Comparison of ENCODE assay signal across 15 cellular contexts in genomic region chr22:32800158-32800557, GRCh38. TPM values are rescaled to one million over a fixed set of nuclear protein-coding genes. Genes with fewer than 3 reads are reported as not detected.
A peak's percentile ranks its signal among the peaks of the same experiment; 100 is the strongest.
DNase-seq lines count a peak whose midpoint lies in the region; ATAC-seq and TF ChIP-seq lines count a peak whose summit lies in the region.
"Had no signal": no experiment of that assay in that cellular context is flagged by ENCODE, and none has a peak within 500 bp of the region (broad histone marks: within the 10 kb centered on the region; RNA-seq: fewer than 3 reads in every experiment).

No MANE protein-coding gene starts in this region.

- peaks cover 38% of the 10 kb centered on the region for H3K27me3 Mint-ChIP-seq in brain
- peaks cover 16% of the 10 kb centered on the region for H3K27me3 Mint-ChIP-seq in type B pancreatic cell

- H3K9me3 ChIP-seq in right cardiac atrium (ENCODE audit: control insufficient read depth, low read length), result no peaks in the 10 kb centered on the region
- H3K9me3 ChIP-seq: pancreas had no signal

- no peaks in the 10 kb centered on the region for H3K36me3 Mint-ChIP-seq in brain
- H3K36me3 Mint-ChIP-seq in type B pancreatic cell, result no peaks in the 10 kb centered on the region

- H3K4me1 Mint-ChIP-seq in brain (peaks cover 68% of the 10 kb centered on the region), type B pancreatic cell (ENCODE audit: unreplicated experiment) (peaks cover 45% of the 10 kb centered on the region)

- H3K27ac Mint-ChIP-seq in brain (peak overlapping the region in 1 of 5 experiments; percentile 89), type B pancreatic cell (no peak overlapping the region)

- WGBS in right cardiac atrium, result 48% methylated on average over 5 of the region's 5 CpGs

- H3K4me3 Mint-ChIP-seq in brain (peak overlapping the region in 3 of 5 experiments; percentile 34 to 83 (median 61)), type B pancreatic cell (peak overlapping the region; percentile 59)

- TF ChIP-seq CTCF in brain (conservative IDR thresholded peaks at IDR 0.05) (no peak), retinal pigment epithelial cell (conservative IDR thresholded peaks at IDR 0.05; ENCODE audit: low read depth, low read length) (no peak), type B pancreatic cell (conservative IDR thresholded peaks at IDR 0.05) (no peak)

- DNase-seq in right cardiac atrium (peak in 2 of 3 donors; percentile 62 to 72), retinal pigment epithelial cell (ENCODE audit: low read depth) (no peak), type B pancreatic cell (ENCODE audit: extremely low spot score, unreplicated experiment) (no peak), NCI-H2107 treated with DMSO at 0.1 percent for 48 hours (lab: John Stamatoyannopoulos, UW; ENCODE audit: unreplicated experiment) (no peak)
- DNase-seq: activated CD4-positive, alpha-beta T cell treated with anti-CD3 and anti-CD28 coated beads for 48 hours; COR-L47; dermis blood vessel endothelial cell; EL; NCI-H1105; NCI-H510A treated with DMSO at 0.1 percent for 48 hours; pancreas; small intestine had no signal

- no peak overlapping the region for H3K4me3 ChIP-seq in right cardiac atrium (ENCODE audit: low read length)
- H3K4me3 ChIP-seq in retinal pigment epithelial cell (ENCODE audit: low read length), result peak overlapping the region; percentile 51
- H3K4me3 ChIP-seq: pancreas had no signal

- peak overlapping the region; percentile 14 for H3K27ac ChIP-seq in right cardiac atrium (ENCODE audit: low read length)
- H3K27ac ChIP-seq: pancreas had no signal

- H3K4me1 ChIP-seq in right cardiac atrium (ENCODE audit: control insufficient read depth, insufficient read depth, low read length), result peaks cover 8% of the 10 kb centered on the region

- intact Hi-C loops in right cardiac atrium (cut with DNase I), result loop anchor here (5.0 to 10.0 kb wide), 6 partner anchors 52 to 195 kb away; no protein-coding TSS in a partner anchor

- H3K9me3 Mint-ChIP-seq in brain (peaks cover 0 to 3% (median 0%) of the 10 kb centered on the region in 5 experiments), type B pancreatic cell (no peaks in the 10 kb centered on the region)

- H3K27me3 ChIP-seq in right cardiac atrium (ENCODE audit: control insufficient read depth, insufficient read depth), result no peaks in the 10 kb centered on the region

- no peak for ATAC-seq in right cardiac atrium
- no peak for ATAC-seq in HG02973 (IDR thresholded peaks at IDR 0.05; ENCODE audit: unreplicated experiment)
- no peak for ATAC-seq in GM19035 (IDR thresholded peaks at IDR 0.05; ENCODE audit: unreplicated experiment)
- ATAC-seq: pancreas had no signal

RNA-seq across cellular contexts. Expression of gene TIMP3, which starts 1.3 kb away (rescaled TPM):
- polyA plus RNA-seq in brain (ENCODE audit: insufficient read depth, low read depth, low replicate concordance) (47.8 TPM), right cardiac atrium (412 TPM)
- total RNA-seq in right cardiac atrium (100 to 1,000 TPM; 488 to 893 (median 598) TPM), type B pancreatic cell (ENCODE audit: low replicate concordance) (38.3 and 45.9 TPM in 2 replicates)

Comparison
In these comparisons a context has a peak if more than half of its experiments do, and no peak if none do; other contexts are left out.
1. DNase-seq: peak in right cardiac atrium (2 of 3); none in retinal pigment epithelial cell (single experiment), type B pancreatic cell (single experiment) and NCI-H2107 treated with DMSO at 0.1 percent for 48 hours (single experiment).
2. RNA of gene TIMP3, which starts 1.3 kb away (total RNA-seq): 488 to 893 TPM in right cardiac atrium; 38.3 to 45.9 TPM in type B pancreatic cell; every median in the first group is over 10 times any median in the second.